In genomic region chr1:193402977-193403376, GRCh38 we compare ENCODE assay signal across 27 cellular contexts.
"Had no signal": no experiment of that assay in that cellular context is flagged by ENCODE, and none has a peak within 500 bp of the region (broad histone marks: within the 10 kb centered on the region; RNA-seq: fewer than 3 reads in every experiment).

No MANE protein-coding gene starts in this region.

- H3K27ac Mint-ChIP-seq: activated B cell treated with CpG ODN at 0.5 μM for 24 hours; activated CD4-positive, alpha-beta T cell treated with anti-CD3 and anti-CD28 coated beads for 36 hours; activated naive CD4-positive, alpha-beta T cell treated with anti-CD3 and anti-CD28 coated beads, Interleukin-2, amount 50 U/mL, for 72 hours; activated T-cell treated with anti-CD3 and anti-CD28 coated beads, Interleukin-2, amount 50 U/mL, for 72 hours; natural killer cell; stimulated activated effector memory CD8-positive, alpha-beta T cell treated with anti-CD3 and anti-CD28 coated beads, Interleukin-12 subunit alpha, Interleukin-12 subunit beta, amount 100 ng/mL, for 72 hours; stimulated activated naive CD8-positive, alpha-beta T cell treated with anti-CD3 and anti-CD28 coated beads, Interleukin-15, amount 100 ng/mL, for 72 hours; T-helper 2 cell treated with Interferon-gamma antibody and Interleukin-4, amounts not matched to agents 5 μg/mL and 100 μg/mL, for 36 hours had no signal

- H3K36me3 Mint-ChIP-seq: activated naive CD4-positive, alpha-beta T cell treated with anti-CD3 and anti-CD28 coated beads, Interleukin-2, amount 50 U/mL, for 72 hours; natural killer cell; stimulated activated effector memory CD8-positive, alpha-beta T cell treated with anti-CD3 and anti-CD28 coated beads, Interleukin-12 subunit alpha, Interleukin-12 subunit beta, amount 100 ng/mL, for 72 hours had no signal

- H3K4me3 Mint-ChIP-seq: activated B cell treated with CpG ODN at 0.5 μM for 24 hours; activated CD4-positive, alpha-beta T cell treated with anti-CD3 and anti-CD28 coated beads for 36 hours; activated T-cell treated with anti-CD3 and anti-CD28 coated beads, Interleukin-2, amount 50 U/mL, for 72 hours; natural killer cell; stimulated activated effector memory CD8-positive, alpha-beta T cell treated with anti-CD3 and anti-CD28 coated beads, Interleukin-12 subunit alpha, Interleukin-12 subunit beta, amount 100 ng/mL, for 72 hours; stimulated activated naive CD8-positive, alpha-beta T cell treated with anti-CD3 and anti-CD28 coated beads, Interleukin-15, amount 100 ng/mL, for 72 hours; T-helper 2 cell treated with Interferon-gamma antibody and Interleukin-4, amounts not matched to agents 5 μg/mL and 100 μg/mL, for 36 hours had no signal

- H3K9me3 Mint-ChIP-seq: activated B cell treated with CpG ODN at 0.5 μM for 24 hours; activated naive CD4-positive, alpha-beta T cell treated with anti-CD3 and anti-CD28 coated beads, Interleukin-2, amount 50 U/mL, for 72 hours; activated T-cell treated with anti-CD3 and anti-CD28 coated beads, Interleukin-2, amount 50 U/mL, for 72 hours; natural killer cell; stimulated activated naive CD8-positive, alpha-beta T cell treated with anti-CD3 and anti-CD28 coated beads, Interleukin-15, amount 100 ng/mL, for 72 hours had no signal

- DNase-seq: activated B cell treated with CpG ODN at 0.5 μM for 24 hours; activated CD4-positive, alpha-beta T cell treated with anti-CD3 and anti-CD28 coated beads for 36 hours; activated CD4-positive, alpha-beta T cell treated with anti-CD3 and anti-CD28 coated beads, Interleukin-2, amount 50 U/mL, for 4 hours; activated naive CD4-positive, alpha-beta T cell; activated T-cell treated with anti-CD3 and anti-CD28 coated beads for 4 hours; activated T-cell treated with anti-CD3 and anti-CD28 coated beads, Interleukin-2, amount 50 U/mL, for 72 hours; anterior cingulate cortex; cerebellar nuclear complex; colonic mucosa; effector CD8-positive, alpha-beta T cell; esophagus squamous epithelium; foreskin melanocyte; heart right ventricle; left cardiac atrium; lower lobe of right lung; mesenchymal stem cell; natural killer cell; retina; sigmoid colon; small intestine; stimulated activated CD4-positive, alpha-beta T cell treated with anti-CD3 and anti-CD28 coated beads, Interleukin-4, amount 100 ng/mL, for 24 hours; stimulated activated naive CD8-positive, alpha-beta T cell treated with anti-CD3 and anti-CD28 coated beads, Interleukin-15, amount 100 ng/mL, for 72 hours; substantia nigra; upper lobe of left lung had no signal

- ATAC-seq: activated CD4-positive, alpha-beta T cell treated with anti-CD3 and anti-CD28 coated beads for 36 hours; activated naive CD4-positive, alpha-beta T cell treated with anti-CD3 and anti-CD28 coated beads, Interleukin-2, amount 50 U/mL, for 72 hours; activated T-cell treated with anti-CD3 and anti-CD28 coated beads, Interleukin-2, amount 50 U/mL, for 72 hours; heart right ventricle; left cardiac atrium; lower lobe of right lung; natural killer cell; stimulated activated effector memory CD8-positive, alpha-beta T cell treated with anti-CD3 and anti-CD28 coated beads, Interleukin-12 subunit alpha, Interleukin-12 subunit beta, amount 100 ng/mL, for 72 hours; stimulated activated naive CD8-positive, alpha-beta T cell treated with anti-CD3 and anti-CD28 coated beads, Interleukin-15, amount 100 ng/mL, for 72 hours had no signal

- H3K27me3 Mint-ChIP-seq: activated B cell treated with CpG ODN at 0.5 μM for 24 hours; activated CD4-positive, alpha-beta T cell treated with anti-CD3 and anti-CD28 coated beads for 36 hours; stimulated activated naive CD8-positive, alpha-beta T cell treated with anti-CD3 and anti-CD28 coated beads, Interleukin-15, amount 100 ng/mL, for 72 hours had no signal
